In the genomic region with DNA sequence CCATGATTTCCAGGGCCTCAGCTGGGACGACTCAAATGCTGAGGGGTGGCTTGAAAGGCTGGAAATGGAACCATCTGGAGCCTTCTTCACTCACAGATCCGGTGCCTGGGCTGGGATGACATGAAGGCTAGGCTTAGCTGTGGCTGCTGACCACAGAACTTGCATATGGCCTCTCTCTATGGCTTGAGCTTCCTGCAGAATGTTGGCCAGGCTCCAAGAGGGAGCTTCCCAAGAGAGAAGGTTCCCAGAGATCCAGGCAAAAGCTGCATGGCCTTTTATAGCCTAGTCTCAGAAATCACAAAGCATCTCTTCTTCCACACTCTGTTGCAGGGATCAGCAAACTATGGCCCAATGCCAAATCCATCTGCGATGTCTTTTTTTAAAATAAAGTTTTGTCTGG, we compare ENCODE assay signal across 9 cellular contexts. TPM values are rescaled to one million over a fixed set of nuclear protein-coding genes. Genes with fewer than 3 reads are reported as not detected.
DNase-seq lines count a peak whose midpoint lies in the region; ATAC-seq and TF ChIP-seq lines count a peak whose summit lies in the region.
"Had no signal": no experiment of that assay in that cellular context is flagged by ENCODE, and none has a peak within 500 bp of the region (broad histone marks: within the 10 kb centered on the region; RNA-seq: fewer than 3 reads in every experiment).

No MANE protein-coding gene starts in this region.

- H3K27me3 ChIP-seq in SJCRH30: no peaks in the 10 kb centered on the region
- H3K27me3 ChIP-seq: tibial nerve had no signal

- ATAC-seq in sciatic nerve (peak; percentile 58), GM21390 (IDR thresholded peaks at IDR 0.05; ENCODE audit: unreplicated experiment) (no peak), GM21717 (IDR thresholded peaks at IDR 0.05; ENCODE audit: unreplicated experiment) (no peak)
- ATAC-seq: activated CD8-positive, alpha-beta memory T cell treated with anti-CD3 and anti-CD28 coated beads, Interleukin-2, amount 10 ng/mL, durations not matched to agents 7 days and 5 days had no signal

- TF ChIP-seq CTCF in HFF-Myc (IDR thresholded peaks at IDR 0.05; ENCODE audit: low read depth, low read length, missing control alignments): no peak

- intact Hi-C loops in sciatic nerve (cut with DNase I): no loop called here

- peak; percentile 51 for DNase-seq in HFF-Myc (ENCODE audit: extremely low read depth, low read depth)
- DNase-seq in SJCRH30: peak; percentile 95 to 99
- DNase-seq in glomerular visceral epithelial cell (ENCODE audit: extremely low spot score): peak; percentile 60
- peak; percentile 63 for DNase-seq in sciatic nerve (ENCODE audit: low spot score)
- no peak for DNase-seq in NCI-H446 treated with DMSO at 0.1 percent for 48 hours (lab: John Stamatoyannopoulos, UW)
- DNase-seq: activated CD8-positive, alpha-beta memory T cell treated with anti-CD3 and anti-CD28 coated beads, Interleukin-2, amount 10 ng/mL, durations not matched to agents 7 days and 5 days had no signal

- H3K27ac ChIP-seq in SJCRH30: peak overlapping the region; percentile 20; the same call in 1 of the 2 replicates

- peaks cover 24% of the 10 kb centered on the region for H3K4me1 ChIP-seq in SJCRH30

- H3K4me3 ChIP-seq in HFF-Myc (replicated peaks; ENCODE audit: low read depth, low read length) (no peak overlapping the region), SJCRH30 (no peak overlapping the region)
- H3K4me3 ChIP-seq: tibial nerve had no signal

- H3K9me3 ChIP-seq in SJCRH30 (replicated peaks): no peaks in the 10 kb centered on the region
- H3K9me3 ChIP-seq: tibial nerve had no signal

- no peaks in the 10 kb centered on the region for H3K36me3 ChIP-seq in SJCRH30
- H3K36me3 ChIP-seq: tibial nerve had no signal

RNA-seq across cellular contexts. Expression of a gene that starts 44.8 kb away (rescaled TPM):
- 226 and 232 TPM in 2 replicates for total RNA-seq in SJCRH30 (2014; rRNA removed; shearing (Covaris generic))
- 288 TPM for total RNA-seq in sciatic nerve
